ENCODE assay signal across 31 cellular contexts in the genomic region with DNA sequence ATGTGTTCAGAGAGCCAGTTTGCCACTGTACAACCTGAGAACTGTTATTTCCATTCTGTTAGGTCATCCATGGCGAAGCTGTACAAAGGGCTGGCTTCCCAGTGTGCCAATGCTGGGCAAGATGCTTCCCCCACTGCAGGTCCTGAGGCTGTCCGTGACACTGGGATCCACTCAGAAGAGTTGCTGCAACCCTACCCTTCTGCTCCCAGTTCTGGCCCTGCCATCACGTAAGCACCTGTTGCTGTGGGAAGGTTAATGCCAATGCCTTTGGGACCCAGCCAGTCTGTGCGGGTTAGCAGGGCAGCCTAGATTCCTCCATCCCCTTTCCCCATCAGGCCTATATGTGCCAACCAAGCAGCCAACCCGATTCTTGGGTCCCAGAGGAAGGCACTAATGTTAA.
"Had no signal": no experiment of that assay in that cellular context is flagged by ENCODE, and none has a peak within 500 bp of the region (broad histone marks: within the 10 kb centered on the region; RNA-seq: fewer than 3 reads in every experiment).

No MANE protein-coding gene starts in this region.

- H3K27me3 ChIP-seq: adrenal gland, body of pancreas, brain microvascular endothelial cell, breast epithelium had no signal

- DNase-seq: activated B cell treated with CpG ODN at 0.5 μM for 24 hours; activated CD4-positive, alpha-beta memory T cell treated with anti-CD3 and anti-CD28 coated beads for 36 hours; activated CD4-positive, alpha-beta T cell treated with anti-CD3 and anti-CD28 coated beads for 4 hours; activated CD4-positive, alpha-beta T cell treated with anti-CD3 and anti-CD28 coated beads, Interleukin-2, amount 10 ng/mL, durations not matched to agents 24 days and 14 days; activated CD4-positive, alpha-beta T cell treated with anti-CD3 and anti-CD28 coated beads, Interleukin-2, amount 50 U/mL, for 1 hour; activated CD4-positive, alpha-beta T cell treated with anti-CD3 and anti-CD28 coated beads, Interleukin-2, amount 50 U/mL, for 4 hours; activated CD4-positive, CD25-positive, alpha-beta regulatory T cell treated with anti-CD3 and anti-CD28 coated beads, Interleukin-2, amount 50 U/mL, for 72 hours; activated CD8-positive, alpha-beta memory T cell treated with anti-CD3 and anti-CD28 coated beads, Interleukin-2, amount 50 U/mL, for 4 hours; activated CD8-positive, alpha-beta T cell treated with anti-CD3 and anti-CD28 coated beads for 36 hours; activated effector memory CD4-positive, alpha-beta T cell treated with anti-CD3 and anti-CD28 coated beads, Interleukin-2, amount 50 U/mL, for 16 hours; activated gamma-delta T cell treated with Interleukin-2 at 50 U/mL for 16 hours; activated naive CD4-positive, alpha-beta T cell; activated naive CD4-positive, alpha-beta T cell treated with anti-CD3 and anti-CD28 coated beads for 36 hours; activated naive CD4-positive, alpha-beta T cell treated with anti-CD3 and anti-CD28 coated beads, Interleukin-2, amount 50 U/mL, for 16 hours; activated naive CD8-positive, alpha-beta T cell treated with anti-CD3 and anti-CD28 coated beads for 36 hours; activated T-cell treated with anti-CD3 and anti-CD28 coated beads for 4 hours; activated T-cell treated with anti-CD3 and anti-CD28 coated beads, Interleukin-2, amount 50 U/mL, for 1 hour; activated T-cell treated with anti-CD3 and anti-CD28 coated beads, Interleukin-2, amount 50 U/mL, for 4 hours; activated T-cell treated with anti-CD3 and anti-CD28 coated beads, Interleukin-2, amount 50 U/mL, for 72 hours; adrenal gland; amniotic stem cell; aorta; body of pancreas; brain microvascular endothelial cell; central memory CD4-positive, alpha-beta T cell; T-helper 1 cell; T-helper 2 cell; T-helper 9 cell had no signal

- ATAC-seq: activated CD8-positive, alpha-beta T cell treated with anti-CD3 and anti-CD28 coated beads for 36 hours; activated T-cell treated with anti-CD3 and anti-CD28 coated beads, Interleukin-2, amount 50 U/mL, for 4 hours; activated T-cell treated with anti-CD3 and anti-CD28 coated beads, Interleukin-2, amount 50 U/mL, for 72 hours; activated T-helper 17 cell treated with anti-CD3 and anti-CD28 coated beads, Interleukin-2, amount 50 U/mL, for 72 hours; body of pancreas had no signal

- H3K4me1 ChIP-seq: breast epithelium had no signal

- H3K27ac ChIP-seq: adrenal gland, body of pancreas, brain microvascular endothelial cell, breast epithelium, VCaP had no signal

- H3K4me3 ChIP-seq: adrenal gland, body of pancreas, breast epithelium had no signal

- H3K36me3 ChIP-seq: adrenal gland, brain microvascular endothelial cell, breast epithelium had no signal

- H3K9me3 ChIP-seq: adrenal gland, body of pancreas, breast epithelium had no signal
